In the genomic region with DNA sequence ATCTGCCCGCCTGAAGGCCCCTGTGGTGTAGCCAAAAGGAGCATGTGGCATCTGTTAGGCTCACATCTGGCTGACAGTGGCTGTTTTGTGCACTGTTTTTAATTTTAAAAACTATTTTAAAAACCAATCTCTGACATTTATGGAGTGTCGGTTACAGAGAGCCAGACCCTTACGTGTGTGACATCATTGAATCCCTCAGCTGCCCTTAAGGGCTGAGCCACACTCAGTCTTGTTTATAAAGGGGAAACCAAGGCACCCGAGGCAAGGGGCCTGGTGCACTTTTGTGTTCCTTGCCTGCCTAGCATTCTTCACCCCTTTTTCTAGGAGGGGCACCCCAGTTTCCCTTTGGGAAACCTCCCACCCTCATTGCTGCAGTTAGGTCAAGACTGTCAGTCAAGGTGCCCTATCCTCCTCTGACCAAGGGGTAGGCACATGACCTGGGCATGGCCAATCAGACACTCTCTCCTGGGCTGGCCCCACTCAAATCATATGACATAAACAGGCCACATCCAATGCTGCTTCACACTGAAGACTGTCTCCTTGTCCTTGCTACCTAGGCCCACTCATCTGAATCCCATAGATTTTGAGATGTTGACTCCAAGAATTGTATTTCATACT, we compare ENCODE assay signal across 1 cellular context.
TF ChIP-seq lines count a peak whose summit lies in the region.

No MANE protein-coding gene starts in this region.

TF ChIP-seq in K562, 482 proteins besides CTCF, POLR2A, EP300 and RAD21 (continued from another document):
- TF ChIP-seq, protein P1, sequence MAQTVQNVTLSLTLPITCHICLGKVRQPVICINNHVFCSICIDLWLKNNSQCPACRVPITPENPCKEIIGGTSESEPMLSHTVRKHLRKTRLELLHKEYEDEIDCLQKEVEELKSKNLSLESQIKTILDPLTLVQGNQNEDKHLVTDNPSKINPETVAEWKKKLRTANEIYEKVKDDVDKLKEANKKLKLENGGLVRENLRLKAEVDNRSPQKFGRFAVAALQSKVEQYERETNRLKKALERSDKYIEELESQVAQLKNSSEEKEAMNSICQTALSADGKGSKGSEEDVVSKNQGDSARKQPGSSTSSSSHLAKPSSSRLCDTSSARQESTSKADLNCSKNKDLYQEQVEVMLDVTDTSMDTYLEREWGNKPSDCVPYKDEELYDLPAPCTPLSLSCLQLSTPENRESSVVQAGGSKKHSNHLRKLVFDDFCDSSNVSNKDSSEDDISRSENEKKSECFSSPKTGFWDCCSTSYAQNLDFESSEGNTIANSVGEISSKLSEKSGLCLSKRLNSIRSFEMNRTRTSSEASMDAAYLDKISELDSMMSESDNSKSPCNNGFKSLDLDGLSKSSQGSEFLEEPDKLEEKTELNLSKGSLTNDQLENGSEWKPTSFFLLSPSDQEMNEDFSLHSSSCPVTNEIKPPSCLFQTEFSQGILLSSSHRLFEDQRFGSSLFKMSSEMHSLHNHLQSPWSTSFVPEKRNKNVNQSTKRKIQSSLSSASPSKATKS (CRISPR knock-in tag; IDR thresholded peaks at IDR 0.05): no peak
- TF ChIP-seq, protein P2, sequence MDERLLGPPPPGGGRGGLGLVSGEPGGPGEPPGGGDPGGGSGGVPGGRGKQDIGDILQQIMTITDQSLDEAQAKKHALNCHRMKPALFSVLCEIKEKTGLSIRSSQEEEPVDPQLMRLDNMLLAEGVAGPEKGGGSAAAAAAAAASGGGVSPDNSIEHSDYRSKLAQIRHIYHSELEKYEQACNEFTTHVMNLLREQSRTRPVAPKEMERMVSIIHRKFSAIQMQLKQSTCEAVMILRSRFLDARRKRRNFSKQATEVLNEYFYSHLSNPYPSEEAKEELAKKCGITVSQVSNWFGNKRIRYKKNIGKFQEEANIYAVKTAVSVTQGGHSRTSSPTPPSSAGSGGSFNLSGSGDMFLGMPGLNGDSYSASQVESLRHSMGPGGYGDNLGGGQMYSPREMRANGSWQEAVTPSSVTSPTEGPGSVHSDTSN (CRISPR knock-in tag; IDR thresholded peaks at IDR 0.05; ENCODE audit: low read depth): no peak
- TF ChIP-seq, protein P2 (tag; conservative IDR thresholded peaks at IDR 0.05; ENCODE audit: low read depth): peak; percentile 66
- peak; percentile 59; the same call in 1 of the 2 replicates for TF ChIP-seq RAD51 (IDR thresholded peaks at IDR 0.05; ENCODE audit: borderline replicate concordance, low read depth)
